18 cellular contexts compared by ENCODE assay signal in genomic region chr4:185145572-185145971, GRCh38. TPM values are rescaled to one million over a fixed set of nuclear protein-coding genes. Genes with fewer than 3 reads are reported as not detected.
A peak's percentile ranks its signal among the peaks of the same experiment; 100 is the strongest.
DNase-seq lines count a peak whose midpoint lies in the region; ATAC-seq and TF ChIP-seq lines count a peak whose summit lies in the region.
"Had no signal": no experiment of that assay in that cellular context is flagged by ENCODE, and none has a peak within 500 bp of the region (broad histone marks: within the 10 kb centered on the region; RNA-seq: fewer than 3 reads in every experiment).

No MANE protein-coding gene starts in this region.

- in situ Hi-C loops in gastrocnemius medialis (cut with MboI; ENCODE audit: low sequenced_read_pairs in 4 of 4) = loop anchor here in 1 of 4 donors (25.0 kb wide), 1 partner anchor 383 kb away; no protein-coding TSS in a partner anchor
- in situ Hi-C loops in HAP-1 (cut with MboI; ENCODE audit: low sequenced_read_pairs) = no loop called here

- H3K27ac ChIP-seq in OCI-LY1 (ENCODE audit: low read depth, low read length, poor library complexity, severe bottlenecking) (no peak overlapping the region), coronary artery (peak overlapping the region; percentile 81 to 93), gastrocnemius medialis (peak overlapping the region; percentile 94 to 99 (median 97))

- TF ChIP-seq POLR2A in gastrocnemius medialis (IDR thresholded peaks at IDR 0.05) = peak; percentile 31

- no peaks in the 10 kb centered on the region for H3F3A ChIP-seq in OCI-LY1 (ENCODE audit: insufficient read depth, low read length)

- peak; percentile 87 for DNase-seq in coronary artery (ENCODE audit: low spot score)
- DNase-seq in kidney tubule cell (ENCODE audit: low spot score) = peak; percentile 63
- peak; percentile 26 to 56 for DNase-seq in gastrocnemius medialis
- DNase-seq in activated T-cell treated with anti-CD3 and anti-CD28 coated beads for 4 hours = no peak
- DNase-seq in COLO668 (lab: John Stamatoyannopoulos, UW; ENCODE audit: unreplicated experiment) = no peak
- no peak for DNase-seq in foreskin fibroblast
- no peak for DNase-seq in HAP-1 (ENCODE audit: low spot score in 2 of 2)
- DNase-seq: activated CD4-positive, CD25-positive, alpha-beta regulatory T cell; activated gamma-delta T cell treated with Interleukin-2 at 50 U/mL for 16 hours; CD8-positive, alpha-beta memory T cell; KBM-7; NCI-H1048; NCI-H2107; NCI-H748 treated with DMSO at 0.1 percent for 48 hours; Peyer's patch had no signal

- H3K4me2 ChIP-seq in OCI-LY1 (ENCODE audit: low read length) = peak overlapping the region; percentile 0; the same call in 1 of the 2 replicates
- H3K4me2 ChIP-seq: GM23338 had no signal

- no peak for TF ChIP-seq CTCF in OCI-LY1 (IDR thresholded peaks at IDR 0.05; ENCODE audit: low read length)
- no peak for TF ChIP-seq CTCF in coronary artery (IDR thresholded peaks at IDR 0.05)
- TF ChIP-seq CTCF in gastrocnemius medialis (IDR thresholded peaks at IDR 0.05 in 4 of 5, conservative IDR thresholded peaks at IDR 0.05 in 1 of 5) = no peak
- no peak for TF ChIP-seq CTCF in foreskin fibroblast (IDR thresholded peaks at IDR 0.05; ENCODE audit: low read depth, low read length)

- peaks cover 30% of the 10 kb centered on the region; the same call in 1 of the 2 replicates for H3K36me3 ChIP-seq in OCI-LY1 (ENCODE audit: insufficient read depth, low read length)
- peaks cover 0 to 49% of the 10 kb centered on the region in 2 donors for H3K36me3 ChIP-seq in gastrocnemius medialis
- H3K36me3 ChIP-seq in HAP-1 (replicated peaks) = peaks cover 24% of the 10 kb centered on the region
- H3K36me3 ChIP-seq: Peyer's patch had no signal

- no peaks in the 10 kb centered on the region for H3K9me3 ChIP-seq in OCI-LY1 (ENCODE audit: low read length)
- H3K9me3 ChIP-seq in gastrocnemius medialis = no peaks in the 10 kb centered on the region
- H3K9me3 ChIP-seq in HAP-1 = no peaks in the 10 kb centered on the region
- H3K9me3 ChIP-seq: Peyer's patch had no signal

- no peaks in the 10 kb centered on the region for H4K20me1 ChIP-seq in OCI-LY1 (ENCODE audit: insufficient read depth, low read length)

- H3K4me1 ChIP-seq in OCI-LY1 (ENCODE audit: insufficient read depth, low read length, severe bottlenecking) = peaks cover 19% of the 10 kb centered on the region
- peaks cover 60 to 61% of the 10 kb centered on the region in 2 donors for H3K4me1 ChIP-seq in gastrocnemius medialis
- peaks cover 3% of the 10 kb centered on the region; the same call in 1 of the 2 replicates for H3K4me1 ChIP-seq in HAP-1

- ATAC-seq in gastrocnemius medialis = no peak
- ATAC-seq: GM23338, left colon had no signal

- no peaks in the 10 kb centered on the region for H3K27me3 ChIP-seq in OCI-LY1 (ENCODE audit: insufficient read depth, low read length)
- no peaks in the 10 kb centered on the region for H3K27me3 ChIP-seq in gastrocnemius medialis
- H3K27me3 ChIP-seq in HAP-1 (ENCODE audit: low read depth) = no peaks in the 10 kb centered on the region
- H3K27me3 ChIP-seq: Peyer's patch had no signal

- peaks cover 7% of the 10 kb centered on the region; the same call in 1 of the 2 replicates for H3K79me2 ChIP-seq in OCI-LY1 (ENCODE audit: insufficient read depth, low read length)

- no peak overlapping the region for H3K9ac ChIP-seq in OCI-LY1 (ENCODE audit: low read length)

- intact Hi-C loops in gastrocnemius medialis (cut with DNase I; ENCODE audit: low total_unique reads) = loop anchor here (2.0 to 10.0 kb wide), 2 partner anchors 37 to 801 kb away; no protein-coding TSS in a partner anchor

- H3K9me2 ChIP-seq in OCI-LY1 (ENCODE audit: low read depth, low read length) = no peaks in the 10 kb centered on the region

- H3K4me3 ChIP-seq in OCI-LY1 (ENCODE audit: low read depth, low read length, poor library complexity, severe bottlenecking) (no peak overlapping the region), coronary artery (peak overlapping the region; percentile 83), gastrocnemius medialis (peak overlapping the region; percentile 72 to 81 (median 74)), foreskin fibroblast (ENCODE audit: low read depth in 1 of 2, low read length in 2 of 2) (no peak overlapping the region), HAP-1 (no peak overlapping the region)
- H3K4me3 ChIP-seq: Peyer's patch had no signal

- no peak overlapping the region for H2AFZ ChIP-seq in OCI-LY1 (ENCODE audit: low read length)
- H2AFZ ChIP-seq: GM23338 had no signal

RNA-seq across cellular contexts. Expression of gene SLC25A4, which starts 2.5 kb away (rescaled TPM):
- total RNA-seq in gastrocnemius medialis = 100 to 1,000 TPM; 360 to 914 (median 389) TPM

RNA-seq across cellular contexts. Expression of gene CFAP97, which starts 58.2 kb away (rescaled TPM):
- 10 to 100 TPM in 2 of 4 donors, 1 to 10 TPM in 2; 6.5 to 14.1 (median 10.8) TPM for total RNA-seq in gastrocnemius medialis

Comparison
In these comparisons a context has a peak if more than half of its experiments do, and no peak if none do; other contexts are left out.
1. H3K4me3 ChIP-seq: peak in coronary artery (single experiment) and gastrocnemius medialis (4 of 4); none in OCI-LY1 (single experiment), foreskin fibroblast (0 of 2) and HAP-1 (single experiment).
2. DNase-seq: peak in coronary artery (single experiment), kidney tubule cell (single experiment) and gastrocnemius medialis (2 of 2); none in activated T-cell treated with anti-CD3 and anti-CD28 coated beads for 4 hours (single experiment), COLO668 (single experiment), foreskin fibroblast (0 of 2) and HAP-1 (0 of 2).